1 cellular context compared by ENCODE assay signal in genomic region chr3:50264389-50264963, GRCh38.
TF ChIP-seq lines count a peak whose summit lies in the region.

No MANE protein-coding gene starts in this region.

TF ChIP-seq in HepG2, 621 proteins besides CTCF, POLR2A, EP300 and RAD21 (continued from another document and continues in another):
- TF ChIP-seq ARID5B (CRISPR knock-in tag; IDR thresholded peaks at IDR 0.05) (peak; percentile 59; the same call in 1 of the 2 replicates), SP1 (IDR thresholded peaks at IDR 0.05) (no peak), SP1 (CRISPR knock-in tag; IDR thresholded peaks at IDR 0.05) (peak; percentile 72), ZSCAN25 (CRISPR knock-in tag; IDR thresholded peaks at IDR 0.05) (peak; percentile 96), ZNF546 (CRISPR knock-in tag; conservative IDR thresholded peaks at IDR 0.05) (no peak), ELF3 (CRISPR knock-in tag; IDR thresholded peaks at IDR 0.05) (0 out of 2 replicates have a peak, but pooled peaks have one; percentile 45), ZNF788 (CRISPR knock-in tag; IDR thresholded peaks at IDR 0.05; ENCODE audit: borderline replicate concordance) (0 out of 2 replicates have a peak, but pooled peaks have one; percentile 31), ZBTB7B (CRISPR knock-in tag; IDR thresholded peaks at IDR 0.05) (peak; percentile 37; the same call in 1 of the 2 replicates), SOX13 (IDR thresholded peaks at IDR 0.05) (0 out of 2 replicates have a peak, but pooled peaks have one; percentile 29), SOX13 (CRISPR knock-in tag; conservative IDR thresholded peaks at IDR 0.05 in 1 of 2, IDR thresholded peaks at IDR 0.05 in 1 of 2) (peak in 1 of 2 experiments; percentile 63; a peak in 2 of 4 replicates), ETS1 (CRISPR knock-in tag; IDR thresholded peaks at IDR 0.05) (no peak), ZBTB39 (CRISPR knock-in tag; IDR thresholded peaks at IDR 0.05) (0 out of 2 replicates have a peak, but pooled peaks have one; percentile 18), ZNF567 (CRISPR knock-in tag; IDR thresholded peaks at IDR 0.05; ENCODE audit: borderline replicate concordance) (0 out of 2 replicates have a peak, but pooled peaks have one; percentile 1), ZNF607 (CRISPR knock-in tag; IDR thresholded peaks at IDR 0.05; ENCODE audit: borderline replicate concordance) (no peak), NFKBIZ (CRISPR knock-in tag; IDR thresholded peaks at IDR 0.05) (peak; percentile 48; the same call in 1 of the 2 replicates), ZHX1 (CRISPR knock-in tag; IDR thresholded peaks at IDR 0.05; ENCODE audit: low read depth) (no peak), ZFY (CRISPR knock-in tag; IDR thresholded peaks at IDR 0.05) (peak; percentile 15; the same call in 1 of the 2 replicates), AGO2 (optimal IDR thresholded peaks at IDR 0.05; ENCODE audit: low read depth, low read length) (peak; percentile 30), ZNF263 (CRISPR knock-in tag; IDR thresholded peaks at IDR 0.05) (peak; percentile 68), NAIF1 (CRISPR knock-in tag; IDR thresholded peaks at IDR 0.05; ENCODE audit: borderline replicate concordance) (no peak), NONO (IDR thresholded peaks at IDR 0.05) (no peak), NONO (CRISPR knock-in tag; conservative IDR thresholded peaks at IDR 0.05) (peak; percentile 73; the same call in 1 of the 2 replicates), ZNF275 (CRISPR knock-in tag; IDR thresholded peaks at IDR 0.05; ENCODE audit: borderline replicate concordance) (no peak), NR3C1 (CRISPR knock-in tag; IDR thresholded peaks at IDR 0.05) (no peak), ARID2 (CRISPR knock-in tag; IDR thresholded peaks at IDR 0.05; ENCODE audit: borderline replicate concordance) (no peak), PCBP2 (optimal IDR thresholded peaks at IDR 0.05; ENCODE audit: low read depth, low read length, poor library complexity, severe bottlenecking) (no peak), HNRNPUL1 (IDR thresholded peaks at IDR 0.05; ENCODE audit: low read depth, low read length) (no peak), ZFP37 (CRISPR knock-in tag; IDR thresholded peaks at IDR 0.05; ENCODE audit: borderline replicate concordance) (no peak), GATAD1 (CRISPR knock-in tag; IDR thresholded peaks at IDR 0.05) (no peak), SNAPC2 (CRISPR knock-in tag; IDR thresholded peaks at IDR 0.05) (no peak), LCORL (IDR thresholded peaks at IDR 0.05) (peak; percentile 18; the same call in 1 of the 2 replicates), LCORL (CRISPR knock-in tag; IDR thresholded peaks at IDR 0.05) (peak; percentile 67), TBX3 (IDR thresholded peaks at IDR 0.05; ENCODE audit: borderline replicate concordance) (0 out of 2 replicates have a peak, but pooled peaks have one; percentile 30), FOXA3 (CRISPR knock-in tag; IDR thresholded peaks at IDR 0.05) (peak; percentile 22; the same call in 1 of the 2 replicates), NRL (CRISPR knock-in tag; IDR thresholded peaks at IDR 0.05; ENCODE audit: borderline replicate concordance) (no peak), MIER2 (CRISPR knock-in tag; IDR thresholded peaks at IDR 0.05) (no peak), ZNF781 (CRISPR knock-in tag; IDR thresholded peaks at IDR 0.05; ENCODE audit: borderline replicate concordance, not compliant biosample characterization) (no peak), POLR2G (IDR thresholded peaks at IDR 0.05; ENCODE audit: low read depth, low read length) (peak; percentile 53), SSRP1 (CRISPR knock-in tag; IDR thresholded peaks at IDR 0.05) (no peak)
- TF ChIP-seq, protein P1, sequence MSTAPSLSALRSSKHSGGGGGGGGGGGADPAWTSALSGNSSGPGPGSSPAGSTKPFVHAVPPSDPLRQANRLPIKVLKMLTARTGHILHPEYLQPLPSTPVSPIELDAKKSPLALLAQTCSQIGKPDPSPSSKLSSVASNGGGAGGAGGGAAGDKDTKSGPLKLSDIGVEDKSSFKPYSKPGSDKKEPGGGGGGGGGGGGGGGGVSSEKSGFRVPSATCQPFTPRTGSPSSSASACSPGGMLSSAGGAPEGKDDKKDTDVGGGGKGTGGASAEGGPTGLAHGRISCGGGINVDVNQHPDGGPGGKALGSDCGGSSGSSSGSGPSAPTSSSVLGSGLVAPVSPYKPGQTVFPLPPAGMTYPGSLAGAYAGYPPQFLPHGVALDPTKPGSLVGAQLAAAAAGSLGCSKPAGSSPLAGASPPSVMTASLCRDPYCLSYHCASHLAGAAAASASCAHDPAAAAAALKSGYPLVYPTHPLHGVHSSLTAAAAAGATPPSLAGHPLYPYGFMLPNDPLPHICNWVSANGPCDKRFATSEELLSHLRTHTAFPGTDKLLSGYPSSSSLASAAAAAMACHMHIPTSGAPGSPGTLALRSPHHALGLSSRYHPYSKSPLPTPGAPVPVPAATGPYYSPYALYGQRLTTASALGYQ (CRISPR knock-in tag; IDR thresholded peaks at IDR 0.05): peak; percentile 51; the same call in 1 of the 2 replicates
- TF ChIP-seq, protein P2, sequence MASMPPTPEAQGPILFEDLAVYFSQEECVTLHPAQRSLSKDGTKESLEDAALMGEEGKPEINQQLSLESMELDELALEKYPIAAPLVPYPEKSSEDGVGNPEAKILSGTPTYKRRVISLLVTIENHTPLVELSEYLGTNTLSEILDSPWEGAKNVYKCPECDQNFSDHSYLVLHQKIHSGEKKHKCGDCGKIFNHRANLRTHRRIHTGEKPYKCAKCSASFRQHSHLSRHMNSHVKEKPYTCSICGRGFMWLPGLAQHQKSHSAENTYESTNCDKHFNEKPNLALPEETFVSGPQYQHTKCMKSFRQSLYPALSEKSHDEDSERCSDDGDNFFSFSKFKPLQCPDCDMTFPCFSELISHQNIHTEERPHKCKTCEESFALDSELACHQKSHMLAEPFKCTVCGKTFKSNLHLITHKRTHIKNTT (CRISPR knock-in tag; IDR thresholded peaks at IDR 0.05): no peak
- TF ChIP-seq, protein P3, sequence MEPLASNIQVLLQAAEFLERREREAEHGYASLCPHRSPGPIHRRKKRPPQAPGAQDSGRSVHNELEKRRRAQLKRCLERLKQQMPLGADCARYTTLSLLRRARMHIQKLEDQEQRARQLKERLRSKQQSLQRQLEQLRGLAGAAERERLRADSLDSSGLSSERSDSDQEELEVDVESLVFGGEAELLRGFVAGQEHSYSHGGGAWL (CRISPR knock-in tag; IDR thresholded peaks at IDR 0.05): peak; percentile 50; the same call in 1 of the 2 replicates
- TF ChIP-seq, protein P4, sequence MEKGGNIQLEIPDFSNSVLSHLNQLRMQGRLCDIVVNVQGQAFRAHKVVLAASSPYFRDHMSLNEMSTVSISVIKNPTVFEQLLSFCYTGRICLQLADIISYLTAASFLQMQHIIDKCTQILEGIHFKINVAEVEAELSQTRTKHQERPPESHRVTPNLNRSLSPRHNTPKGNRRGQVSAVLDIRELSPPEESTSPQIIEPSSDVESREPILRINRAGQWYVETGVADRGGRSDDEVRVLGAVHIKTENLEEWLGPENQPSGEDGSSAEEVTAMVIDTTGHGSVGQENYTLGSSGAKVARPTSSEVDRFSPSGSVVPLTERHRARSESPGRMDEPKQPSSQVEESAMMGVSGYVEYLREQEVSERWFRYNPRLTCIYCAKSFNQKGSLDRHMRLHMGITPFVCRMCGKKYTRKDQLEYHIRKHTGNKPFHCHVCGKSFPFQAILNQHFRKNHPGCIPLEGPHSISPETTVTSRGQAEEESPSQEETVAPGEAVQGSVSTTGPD (CRISPR knock-in tag; IDR thresholded peaks at IDR 0.05): peak; percentile 64; the same call in 1 of the 2 replicates
- TF ChIP-seq, protein P5, sequence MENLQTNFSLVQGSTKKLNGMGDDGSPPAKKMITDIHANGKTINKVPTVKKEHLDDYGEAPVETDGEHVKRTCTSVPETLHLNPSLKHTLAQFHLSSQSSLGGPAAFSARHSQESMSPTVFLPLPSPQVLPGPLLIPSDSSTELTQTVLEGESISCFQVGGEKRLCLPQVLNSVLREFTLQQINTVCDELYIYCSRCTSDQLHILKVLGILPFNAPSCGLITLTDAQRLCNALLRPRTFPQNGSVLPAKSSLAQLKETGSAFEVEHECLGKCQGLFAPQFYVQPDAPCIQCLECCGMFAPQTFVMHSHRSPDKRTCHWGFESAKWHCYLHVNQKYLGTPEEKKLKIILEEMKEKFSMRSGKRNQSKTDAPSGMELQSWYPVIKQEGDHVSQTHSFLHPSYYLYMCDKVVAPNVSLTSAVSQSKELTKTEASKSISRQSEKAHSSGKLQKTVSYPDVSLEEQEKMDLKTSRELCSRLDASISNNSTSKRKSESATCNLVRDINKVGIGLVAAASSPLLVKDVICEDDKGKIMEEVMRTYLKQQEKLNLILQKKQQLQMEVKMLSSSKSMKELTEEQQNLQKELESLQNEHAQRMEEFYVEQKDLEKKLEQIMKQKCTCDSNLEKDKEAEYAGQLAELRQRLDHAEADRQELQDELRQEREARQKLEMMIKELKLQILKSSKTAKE (CRISPR knock-in tag; IDR thresholded peaks at IDR 0.05; ENCODE audit: borderline replicate concordance): peak; percentile 41; the same call in 1 of the 2 replicates
- TF ChIP-seq, protein P6, sequence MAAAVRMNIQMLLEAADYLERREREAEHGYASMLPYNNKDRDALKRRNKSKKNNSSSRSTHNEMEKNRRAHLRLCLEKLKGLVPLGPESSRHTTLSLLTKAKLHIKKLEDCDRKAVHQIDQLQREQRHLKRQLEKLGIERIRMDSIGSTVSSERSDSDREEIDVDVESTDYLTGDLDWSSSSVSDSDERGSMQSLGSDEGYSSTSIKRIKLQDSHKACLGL (CRISPR knock-in tag; IDR thresholded peaks at IDR 0.05): no peak
